In the genomic region with DNA sequence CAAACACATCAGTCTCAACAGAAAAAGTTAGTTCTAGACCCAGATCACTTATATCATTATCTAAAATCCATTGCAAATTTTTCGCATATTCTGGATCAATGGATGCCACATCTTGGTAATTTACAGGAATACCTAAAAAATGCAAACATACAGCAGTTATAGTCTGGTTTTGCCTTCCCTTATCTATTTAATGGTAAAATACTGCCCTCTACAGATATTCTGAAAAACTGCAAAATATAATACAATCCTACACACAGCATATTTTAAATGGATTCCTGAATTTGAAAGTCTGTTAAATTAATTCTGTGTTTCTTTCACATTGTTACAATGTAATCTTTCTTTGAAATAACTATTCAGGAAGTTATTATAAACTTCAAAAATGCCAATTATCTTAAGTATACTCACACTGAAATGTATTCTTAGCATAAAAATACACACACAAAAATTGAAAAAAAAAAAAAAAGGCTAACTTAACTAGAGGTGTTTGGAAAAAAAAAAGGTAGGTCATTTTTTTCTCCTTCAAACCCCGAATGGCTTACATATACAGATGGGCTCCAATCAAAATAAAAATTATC, we compare ENCODE assay signal across 9 cellular contexts.
DNase-seq lines count a peak whose midpoint lies in the region; ATAC-seq and TF ChIP-seq lines count a peak whose summit lies in the region.
"Had no signal": no experiment of that assay in that cellular context is flagged by ENCODE, and none has a peak within 500 bp of the region (broad histone marks: within the 10 kb centered on the region; RNA-seq: fewer than 3 reads in every experiment).

No MANE protein-coding gene starts in this region.

- H3K4me1 Mint-ChIP-seq in central memory CD8-positive, alpha-beta T cell = peaks cover 5% of the 10 kb centered on the region
- peaks cover 4% of the 10 kb centered on the region for H3K4me1 Mint-ChIP-seq in mesothelial cell of epicardium

- DNase-seq in AG09309 (ENCODE audit: low read depth) (no peak), GM12865 (ENCODE audit: low read depth) (peak; percentile 9), NCI-H2227 treated with DMSO at 0.1 percent for 48 hours (lab: John Stamatoyannopoulos, UW) (peak; percentile 35), mesothelial cell of epicardium (ENCODE audit: low spot score in 2 of 2, unreplicated experiment in 2 of 2) (no peak), NK-92 (lab: John Stamatoyannopoulos, UW; ENCODE audit: unreplicated experiment) (no peak)
- no peak for DNase-seq in central memory CD8-positive, alpha-beta T cell (ENCODE audit: low spot score in 2 of 2)
- DNase-seq in activated CD4-positive, alpha-beta T cell treated with anti-CD3 and anti-CD28 coated beads, Interleukin-2, amount 50 U/mL, for 48 hours = no peak

- no peak overlapping the region for H3K4me3 Mint-ChIP-seq in central memory CD8-positive, alpha-beta T cell
- H3K4me3 Mint-ChIP-seq in mesothelial cell of epicardium = no peak overlapping the region
- H3K4me3 Mint-ChIP-seq: IgD-negative memory B cell had no signal

- H3K36me3 Mint-ChIP-seq in central memory CD8-positive, alpha-beta T cell (ENCODE audit: insufficient read depth) = peaks cover 2% of the 10 kb centered on the region
- H3K36me3 Mint-ChIP-seq in mesothelial cell of epicardium = peaks cover 8% of the 10 kb centered on the region

- H3K27ac Mint-ChIP-seq in central memory CD8-positive, alpha-beta T cell (ENCODE audit: low read depth) = no peak overlapping the region
- no peak overlapping the region for H3K27ac Mint-ChIP-seq in mesothelial cell of epicardium
- H3K27ac Mint-ChIP-seq: IgD-negative memory B cell had no signal

- peak; percentile 87 for ATAC-seq in HG02798 (IDR thresholded peaks at IDR 0.05; ENCODE audit: poor library complexity, unreplicated experiment)
- ATAC-seq in central memory CD8-positive, alpha-beta T cell (replicated peaks; ENCODE audit: extremely low read depth, poor library complexity, severe bottlenecking) = peak; percentile 56

- no peaks in the 10 kb centered on the region for H3K9me3 Mint-ChIP-seq in central memory CD8-positive, alpha-beta T cell
- H3K9me3 Mint-ChIP-seq in mesothelial cell of epicardium = no peaks in the 10 kb centered on the region
- H3K9me3 Mint-ChIP-seq: IgD-negative memory B cell had no signal

- TF ChIP-seq CTCF in AG09309 (IDR thresholded peaks at IDR 0.05; ENCODE audit: control insufficient read depth, insufficient read depth, low read depth, low read length, missing control alignments) (peak; percentile 33), GM12865 (IDR thresholded peaks at IDR 0.05; ENCODE audit: insufficient read depth, low read depth, low read length, missing control alignments) (peak; percentile 23), mesothelial cell of epicardium (IDR thresholded peaks at IDR 0.05; ENCODE audit: unreplicated experiment) (peak; percentile 60)

- no peaks in the 10 kb centered on the region for H3K27me3 Mint-ChIP-seq in central memory CD8-positive, alpha-beta T cell
- H3K27me3 Mint-ChIP-seq in mesothelial cell of epicardium (ENCODE audit: low read depth) = no peaks in the 10 kb centered on the region
- H3K27me3 Mint-ChIP-seq: IgD-negative memory B cell had no signal

- H3K4me3 ChIP-seq in AG09309 (ENCODE audit: control insufficient read depth, low read depth, low read length) (no peak overlapping the region), GM12865 (ENCODE audit: low read depth, low read length) (no peak overlapping the region)

Comparison
In these comparisons a context has a peak if more than half of its experiments do, and no peak if none do; other contexts are left out.
1. DNase-seq: peak in GM12865 (single experiment) and NCI-H2227 treated with DMSO at 0.1 percent for 48 hours (single experiment); none in AG09309 (single experiment), central memory CD8-positive, alpha-beta T cell (0 of 2), mesothelial cell of epicardium (0 of 2), NK-92 (single experiment) and activated CD4-positive, alpha-beta T cell treated with anti-CD3 and anti-CD28 coated beads, Interleukin-2, amount 50 U/mL, for 48 hours (0 of 2).
2. Peak in every context shown above with its lines, with median percentiles within 50 percentile points of each other: CTCF ChIP-seq.